1 cellular context compared by ENCODE assay signal in genomic region chr5:180201051-180201987, GRCh38.
TF ChIP-seq lines count a peak whose summit lies in the region.

No MANE protein-coding gene starts in this region.

TF ChIP-seq in HCT116, 20 proteins besides CTCF, POLR2A, EP300 and RAD21 (continued from another document):
- TF ChIP-seq SIN3A (IDR thresholded peaks at IDR 0.05; ENCODE audit: low read depth) (no peak), EZH2 (IDR thresholded peaks at IDR 0.05) (no peak), EZH2phosphoT487 (IDR thresholded peaks at IDR 0.05; ENCODE audit: borderline replicate concordance) (no peak), ELF1 (IDR thresholded peaks at IDR 0.05; ENCODE audit: borderline replicate concordance, low read depth) (no peak), REST (IDR thresholded peaks at IDR 0.05; ENCODE audit: low read depth) (no peak), ZNF274 (IDR thresholded peaks at IDR 0.05; ENCODE audit: low read depth, low read length) (no peak), CEBPB (IDR thresholded peaks at IDR 0.05; ENCODE audit: low read depth) (no peak), SRF (IDR thresholded peaks at IDR 0.05; ENCODE audit: low read depth) (no peak), SP1 (IDR thresholded peaks at IDR 0.05; ENCODE audit: low read depth) (no peak), EGR1 (IDR thresholded peaks at IDR 0.05; ENCODE audit: low read depth) (no peak)
- TF ChIP-seq, protein P1, sequence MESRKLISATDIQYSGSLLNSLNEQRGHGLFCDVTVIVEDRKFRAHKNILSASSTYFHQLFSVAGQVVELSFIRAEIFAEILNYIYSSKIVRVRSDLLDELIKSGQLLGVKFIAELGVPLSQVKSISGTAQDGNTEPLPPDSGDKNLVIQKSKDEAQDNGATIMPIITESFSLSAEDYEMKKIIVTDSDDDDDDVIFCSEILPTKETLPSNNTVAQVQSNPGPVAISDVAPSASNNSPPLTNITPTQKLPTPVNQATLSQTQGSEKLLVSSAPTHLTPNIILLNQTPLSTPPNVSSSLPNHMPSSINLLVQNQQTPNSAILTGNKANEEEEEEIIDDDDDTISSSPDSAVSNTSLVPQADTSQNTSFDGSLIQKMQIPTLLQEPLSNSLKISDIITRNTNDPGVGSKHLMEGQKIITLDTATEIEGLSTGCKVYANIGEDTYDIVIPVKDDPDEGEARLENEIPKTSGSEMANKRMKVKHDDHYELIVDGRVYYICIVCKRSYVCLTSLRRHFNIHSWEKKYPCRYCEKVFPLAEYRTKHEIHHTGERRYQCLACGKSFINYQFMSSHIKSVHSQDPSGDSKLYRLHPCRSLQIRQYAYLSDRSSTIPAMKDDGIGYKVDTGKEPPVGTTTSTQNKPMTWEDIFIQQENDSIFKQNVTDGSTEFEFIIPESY (IDR thresholded peaks at IDR 0.05; ENCODE audit: extremely low read depth, insufficient replicate concordance, low read length) = no peak
